ENCODE assay signal across 9 cellular contexts in genomic region chr12:4915752-4916151, GRCh38. TPM values are rescaled to one million over a fixed set of nuclear protein-coding genes. Genes with fewer than 3 reads are reported as not detected.
"Had no signal": no experiment of that assay in that cellular context is flagged by ENCODE, and none has a peak within 500 bp of the region (broad histone marks: within the 10 kb centered on the region; RNA-seq: fewer than 3 reads in every experiment).

No MANE protein-coding gene starts in this region.

- H3K4me1 ChIP-seq: HAP-1 had no signal

- H3K27ac ChIP-seq: GM23248, HL-60 had no signal

- DNase-seq: GM23248, GOT3, H7, HFFc6, IMR-90 had no signal

- H3K9me3 ChIP-seq: HAP-1 had no signal

- H3K4me3 ChIP-seq: GM23248, HAP-1 had no signal

- H3K36me3 ChIP-seq: HAP-1 had no signal

- H2AFZ ChIP-seq: GM23248 had no signal

- ATAC-seq: HCT116 had no signal

RNA-seq across cellular contexts. Expression of gene KCNA1, which starts 6.0 kb away (rescaled TPM):
- total RNA-seq: GM23248, H7, HFFc6, HT1080, IMR-90 had no signal
- polyA plus RNA-seq: GM23248, IMR-90 had no signal
